Comparison of ENCODE assay signal across 9 cellular contexts in the genomic region with DNA sequence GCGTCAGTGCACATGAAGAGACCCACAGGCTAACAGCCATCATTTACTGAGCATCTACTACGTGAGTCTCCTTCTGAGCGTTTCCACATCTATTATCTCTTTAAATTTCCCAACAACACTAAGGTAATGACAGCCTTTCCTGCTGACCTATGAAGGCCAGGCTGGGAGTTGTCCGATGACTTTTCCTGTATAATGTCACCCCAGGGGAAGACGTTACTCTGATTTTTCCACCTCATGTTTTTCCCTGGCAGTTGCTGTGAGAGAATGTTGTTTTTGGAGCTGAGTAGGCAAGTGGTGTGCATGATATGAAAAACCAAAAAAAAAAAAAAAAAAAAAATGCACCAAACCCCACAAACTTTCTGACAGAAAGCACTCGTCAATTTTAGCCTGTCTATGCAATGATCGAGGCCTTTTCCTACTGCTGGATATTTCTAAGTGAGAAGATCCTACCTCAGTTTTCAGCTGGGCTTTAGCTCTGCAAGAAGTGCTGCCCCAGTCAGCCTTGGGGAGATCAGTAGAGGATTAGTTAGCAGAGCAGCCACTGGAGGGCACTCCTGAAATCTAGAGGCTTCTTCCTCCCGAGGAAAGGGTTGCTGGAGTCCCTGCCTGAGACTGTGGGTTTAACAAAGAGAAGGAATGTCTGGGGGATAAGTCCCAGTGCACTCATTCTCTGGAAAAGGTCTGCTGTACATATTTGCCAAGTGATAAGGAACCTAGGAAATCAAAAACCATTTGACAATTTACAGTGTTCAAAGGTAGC.
DNase-seq lines count a peak whose midpoint lies in the region; ATAC-seq, FAIRE-seq and TF ChIP-seq lines count a peak whose summit lies in the region.
"Had no signal": no experiment of that assay in that cellular context is flagged by ENCODE, and none has a peak within 500 bp of the region (broad histone marks: within the 10 kb centered on the region; RNA-seq: fewer than 3 reads in every experiment).

No MANE protein-coding gene starts in this region.

- H3K36me3 ChIP-seq in body of pancreas (replicated peaks in 1 of 2; ENCODE audit: insufficient read depth in 1 of 2, low read depth in 2 of 2) (no peaks in the 10 kb centered on the region), testis (ENCODE audit: low read depth, missing control alignments) (no peaks in the 10 kb centered on the region)

- TF ChIP-seq POLR2A in GM12892 (IDR thresholded peaks at IDR 0.05; ENCODE audit: low read depth, low read length) = no peak
- TF ChIP-seq POLR2A in body of pancreas (IDR thresholded peaks at IDR 0.05) = no peak
- TF ChIP-seq POLR2A in testis (IDR thresholded peaks at IDR 0.05) = no peak

- no peak overlapping the region for H3K4me3 ChIP-seq in body of pancreas
- H3K4me3 ChIP-seq in testis = no peak overlapping the region

- FAIRE-seq in GM12892 (lab: Jason Lieb, UNC) = peak; percentile 46
- FAIRE-seq in islet of Langerhans (lab: Jason Lieb, UNC) = peak; percentile 91

- H3K27ac ChIP-seq in body of pancreas = no peak overlapping the region
- H3K27ac ChIP-seq in testis = no peak overlapping the region

- WGBS in body of pancreas, 2 donors = 25 to 35% methylated on average over 8 of the region's 8 CpGs
- 56 to 57% methylated on average over 8 of the region's 8 CpGs for WGBS in testis, 2 donors

- intact Hi-C loops in body of pancreas (cut with DNase I) (no loop called here), testis (cut with DNase I; ENCODE audit: low total_unique reads) (no loop called here)

- H3K4me1 ChIP-seq in body of pancreas (no peaks in the 10 kb centered on the region), testis (no peaks in the 10 kb centered on the region)

- ATAC-seq in HG03095 (IDR thresholded peaks at IDR 0.05; ENCODE audit: unreplicated experiment) (peak; percentile 76), body of pancreas (peak; percentile 43), HG03280 (IDR thresholded peaks at IDR 0.05; ENCODE audit: unreplicated experiment) (no peak)
- ATAC-seq: naive thymus-derived CD8-positive, alpha-beta T cell had no signal

- H3K27me3 ChIP-seq in body of pancreas (no peaks in the 10 kb centered on the region), testis (no peaks in the 10 kb centered on the region)

- no peaks in the 10 kb centered on the region for H3K9me3 ChIP-seq in body of pancreas
- no peaks in the 10 kb centered on the region for H3K9me3 ChIP-seq in testis

- TF ChIP-seq CTCF in body of pancreas (IDR thresholded peaks at IDR 0.05) (peak in 6 of 7 experiments; percentile 28 to 44 (median 34)), testis (IDR thresholded peaks at IDR 0.05) (peak in 2 of 3 experiments; percentile 26 to 30)

- DNase-seq in AG20443 (ENCODE audit: low spot score) (peak; percentile 72), GM12892 (ENCODE audit: insufficient read length) (peak; percentile 3), NCI-H345 treated with DMSO at 0.1 percent for 48 hours (lab: John Stamatoyannopoulos, UW; ENCODE audit: unreplicated experiment) (peak; percentile 26), body of pancreas (peak; percentile 36 to 64 (median 52)), testis (peak; percentile 80)

Comparison
In these comparisons a context has a peak if more than half of its experiments do, and no peak if none do; other contexts are left out.
1. DNase-seq: peak in every context shown above with its lines; median percentile 80 in testis; 72 in AG20443; 52 in body of pancreas; 26 in NCI-H345 treated with DMSO at 0.1 percent for 48 hours; 3 in GM12892.